20 cellular contexts compared by ENCODE assay signal in the genomic region with DNA sequence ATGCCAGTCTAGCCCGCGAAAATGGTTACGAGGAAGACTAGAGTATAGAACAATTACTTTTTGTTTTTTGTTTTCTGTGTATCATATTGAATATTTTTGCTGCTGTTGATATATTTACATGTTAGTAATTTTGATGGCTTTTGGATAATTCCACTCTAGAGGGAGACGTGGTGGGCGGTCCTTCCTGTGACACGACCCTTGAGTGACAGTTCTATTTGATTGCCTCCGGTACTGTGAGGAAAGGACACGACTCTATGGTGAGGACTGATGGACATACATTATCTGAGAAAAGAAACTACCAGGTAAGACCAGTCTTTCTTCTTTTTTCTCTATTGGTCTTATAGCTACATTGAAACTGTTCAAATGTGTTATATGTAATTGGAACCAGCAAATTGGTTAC. TPM values are rescaled to one million over a fixed set of nuclear protein-coding genes. Genes with fewer than 3 reads are reported as not detected.
DNase-seq lines count a peak whose midpoint lies in the region; ATAC-seq and TF ChIP-seq lines count a peak whose summit lies in the region.
"Had no signal": no experiment of that assay in that cellular context is flagged by ENCODE, and none has a peak within 500 bp of the region (broad histone marks: within the 10 kb centered on the region; RNA-seq: fewer than 3 reads in every experiment).

No MANE protein-coding gene starts in this region.

- H3K4me1 Mint-ChIP-seq in activated naive CD8-positive, alpha-beta T cell treated with anti-CD3 and anti-CD28 coated beads for 36 hours, result peaks cover 52% of the 10 kb centered on the region
- peaks cover 50% of the 10 kb centered on the region for H3K4me1 Mint-ChIP-seq in activated naive CD8-positive, alpha-beta T cell treated with anti-CD3 and anti-CD28 coated beads, Interleukin-2, amount 50 U/mL, for 24 hours
- H3K4me1 Mint-ChIP-seq in effector memory CD8-positive, alpha-beta T cell (ENCODE audit: low read depth in 2 of 2), result peaks cover 32 to 66% of the 10 kb centered on the region in 2 donors
- H3K4me1 Mint-ChIP-seq in glutamatergic neuron (ENCODE audit: low read depth, unreplicated experiment), result peaks cover 3% of the 10 kb centered on the region

- peak overlapping the region; percentile 23 for H3K27ac Mint-ChIP-seq in activated naive CD8-positive, alpha-beta T cell treated with anti-CD3 and anti-CD28 coated beads for 36 hours
- no peak overlapping the region for H3K27ac Mint-ChIP-seq in activated naive CD8-positive, alpha-beta T cell treated with anti-CD3 and anti-CD28 coated beads, Interleukin-2, amount 50 U/mL, for 24 hours
- peak overlapping the region; percentile 32 to 52 for H3K27ac Mint-ChIP-seq in effector memory CD8-positive, alpha-beta T cell
- no peak overlapping the region for H3K27ac Mint-ChIP-seq in glutamatergic neuron (ENCODE audit: unreplicated experiment)

- CTCF ChIA-PET in HEK293T (lab: Yijun Ruan, JAX), result no interaction called here

- no peak for TF ChIP-seq CTCF in glutamatergic neuron (IDR thresholded peaks at IDR 0.05; ENCODE audit: partially characterized antibody, unreplicated experiment)

- no peak for ATAC-seq in activated naive CD8-positive, alpha-beta T cell treated with anti-CD3 and anti-CD28 coated beads, Interleukin-2, amount 50 U/mL, for 24 hours
- ATAC-seq in effector memory CD8-positive, alpha-beta T cell (replicated peaks), result no peak

- H3K27me3 Mint-ChIP-seq in activated naive CD8-positive, alpha-beta T cell treated with anti-CD3 and anti-CD28 coated beads for 36 hours, result no peaks in the 10 kb centered on the region
- H3K27me3 Mint-ChIP-seq in activated naive CD8-positive, alpha-beta T cell treated with anti-CD3 and anti-CD28 coated beads, Interleukin-2, amount 50 U/mL, for 24 hours, result no peaks in the 10 kb centered on the region
- no peaks in the 10 kb centered on the region for H3K27me3 Mint-ChIP-seq in effector memory CD8-positive, alpha-beta T cell
- no peaks in the 10 kb centered on the region for H3K27me3 Mint-ChIP-seq in glutamatergic neuron (ENCODE audit: unreplicated experiment)

- POLR2A ChIA-PET in HEK293T (lab: Yijun Ruan, JAX), result no interaction called here

- H3K4me3 Mint-ChIP-seq in activated naive CD8-positive, alpha-beta T cell treated with anti-CD3 and anti-CD28 coated beads for 36 hours, result no peak overlapping the region
- H3K4me3 Mint-ChIP-seq in activated naive CD8-positive, alpha-beta T cell treated with anti-CD3 and anti-CD28 coated beads, Interleukin-2, amount 50 U/mL, for 24 hours, result no peak overlapping the region
- H3K4me3 Mint-ChIP-seq in effector memory CD8-positive, alpha-beta T cell, result no peak overlapping the region
- no peak overlapping the region for H3K4me3 Mint-ChIP-seq in glutamatergic neuron (ENCODE audit: unreplicated experiment)

- DNase-seq in activated naive CD8-positive, alpha-beta T cell treated with anti-CD3 and anti-CD28 coated beads for 36 hours, result no peak
- no peak for DNase-seq in activated naive CD8-positive, alpha-beta T cell treated with anti-CD3 and anti-CD28 coated beads, Interleukin-2, amount 50 U/mL, for 24 hours
- DNase-seq in HEK293T (ENCODE audit: extremely low spot score) (no peak), NCI-H146 treated with DMSO at 0.1 percent for 48 hours (lab: John Stamatoyannopoulos, UW; ENCODE audit: unreplicated experiment) (no peak), glutamatergic neuron (no peak), NCI-H69 (lab: John Stamatoyannopoulos, UW) (no peak)
- DNase-seq in effector memory CD8-positive, alpha-beta T cell, result no peak
- DNase-seq: AML-193, C1 segment of cervical spinal cord, DMS53, EL, GF-D8, MM.1S, NCI-H1048, NCI-H1417 treated with DMSO at 0.1 percent for 48 hours, NCI-H1930, NCI-H510A, NCI-H748 treated with DMSO at 0.1 percent for 48 hours, PC-9, SHP77 treated with DMSO at 0.1 percent for 48 hours had no signal

- H3K36me3 Mint-ChIP-seq in activated naive CD8-positive, alpha-beta T cell treated with anti-CD3 and anti-CD28 coated beads for 36 hours, result peaks cover 49% of the 10 kb centered on the region
- peaks cover 44% of the 10 kb centered on the region for H3K36me3 Mint-ChIP-seq in activated naive CD8-positive, alpha-beta T cell treated with anti-CD3 and anti-CD28 coated beads, Interleukin-2, amount 50 U/mL, for 24 hours (ENCODE audit: low read depth)
- H3K36me3 Mint-ChIP-seq in effector memory CD8-positive, alpha-beta T cell (ENCODE audit: insufficient read depth), result peaks cover 30% of the 10 kb centered on the region
- H3K36me3 Mint-ChIP-seq in glutamatergic neuron (ENCODE audit: unreplicated experiment), result no peaks in the 10 kb centered on the region

- H3K9me3 Mint-ChIP-seq in activated naive CD8-positive, alpha-beta T cell treated with anti-CD3 and anti-CD28 coated beads for 36 hours, result peaks cover 11% of the 10 kb centered on the region
- H3K9me3 Mint-ChIP-seq in activated naive CD8-positive, alpha-beta T cell treated with anti-CD3 and anti-CD28 coated beads, Interleukin-2, amount 50 U/mL, for 24 hours, result peaks cover 5% of the 10 kb centered on the region
- no peaks in the 10 kb centered on the region for H3K9me3 Mint-ChIP-seq in effector memory CD8-positive, alpha-beta T cell
- peaks cover 2% of the 10 kb centered on the region for H3K9me3 Mint-ChIP-seq in glutamatergic neuron (ENCODE audit: unreplicated experiment)

TF ChIP-seq in HEK293T, 16 proteins besides CTCF, POLR2A, EP300 and RAD21:
- TF ChIP-seq PKNOX1 (IDR thresholded peaks at IDR 0.05) (peak; percentile 53), FOXK2 (IDR thresholded peaks at IDR 0.05) (no peak)
TF ChIP-seq in HEK293T: peak in this region for 1.

RNA-seq across cellular contexts. Expression of gene CNOT2, which starts 34.7 kb away (rescaled TPM):
- total RNA-seq in activated naive CD8-positive, alpha-beta T cell treated with anti-CD3 and anti-CD28 coated beads for 36 hours, result 10 to 100 TPM; 61.1 to 69.7 TPM
- total RNA-seq in glutamatergic neuron (ENCODE audit: unreplicated experiment), result 121 TPM

Comparison
In these comparisons a context has a peak if more than half of its experiments do, and no peak if none do; other contexts are left out.
1. H3K27ac Mint-ChIP-seq: peak in activated naive CD8-positive, alpha-beta T cell treated with anti-CD3 and anti-CD28 coated beads for 36 hours (single experiment) and effector memory CD8-positive, alpha-beta T cell (2 of 2); none in activated naive CD8-positive, alpha-beta T cell treated with anti-CD3 and anti-CD28 coated beads, Interleukin-2, amount 50 U/mL, for 24 hours (single experiment) and glutamatergic neuron (single experiment).